ENCODE assay signal across 22 cellular contexts in genomic region chr15:59797756-59798604, GRCh38.
A peak's percentile ranks its signal among the peaks of the same experiment; 100 is the strongest.
DNase-seq lines count a peak whose midpoint lies in the region; ATAC-seq and TF ChIP-seq lines count a peak whose summit lies in the region.
"Had no signal": no experiment of that assay in that cellular context is flagged by ENCODE, and none has a peak within 500 bp of the region (broad histone marks: within the 10 kb centered on the region; RNA-seq: fewer than 3 reads in every experiment).

No MANE protein-coding gene starts in this region.

- H3K9me2 ChIP-seq in MM.1S (replicated peaks; ENCODE audit: insufficient read depth, low read length), result no peaks in the 10 kb centered on the region
- no peaks in the 10 kb centered on the region for H3K9me2 ChIP-seq in PC-9 (ENCODE audit: insufficient read depth)

- H3K4me3 Mint-ChIP-seq in activated naive CD8-positive, alpha-beta T cell treated with anti-CD3 and anti-CD28 coated beads, Interleukin-2, amount 10 ng/mL, durations not matched to agents 7 days and 5 days, result peak overlapping the region; percentile 83
- H3K4me3 Mint-ChIP-seq: naive B cell had no signal

- no peak overlapping the region for H3K9ac ChIP-seq in MM.1S (ENCODE audit: low read length)

- peaks cover 4% of the 10 kb centered on the region for H3K27me3 Mint-ChIP-seq in activated naive CD8-positive, alpha-beta T cell treated with anti-CD3 and anti-CD28 coated beads, Interleukin-2, amount 10 ng/mL, durations not matched to agents 7 days and 5 days

- H3K4me1 Mint-ChIP-seq in activated naive CD8-positive, alpha-beta T cell treated with anti-CD3 and anti-CD28 coated beads, Interleukin-2, amount 10 ng/mL, durations not matched to agents 7 days and 5 days, result peaks cover 52% of the 10 kb centered on the region
- H3K4me1 Mint-ChIP-seq: naive B cell had no signal

- no peaks in the 10 kb centered on the region for H3K4me1 ChIP-seq in MM.1S (ENCODE audit: low read length)
- no peaks in the 10 kb centered on the region for H3K4me1 ChIP-seq in PC-9 (replicated peaks; ENCODE audit: insufficient read depth)
- H3K4me1 ChIP-seq: testis had no signal

- H3K36me3 Mint-ChIP-seq in activated naive CD8-positive, alpha-beta T cell treated with anti-CD3 and anti-CD28 coated beads, Interleukin-2, amount 10 ng/mL, durations not matched to agents 7 days and 5 days, result peaks cover 6% of the 10 kb centered on the region
- H3K36me3 Mint-ChIP-seq: naive B cell had no signal

- no peak overlapping the region for H3K4me3 ChIP-seq in MM.1S (ENCODE audit: low read length)
- no peak overlapping the region for H3K4me3 ChIP-seq in PC-9
- H3K4me3 ChIP-seq: skin epidermis, testis had no signal

- POLR2A ChIA-PET in activated naive CD8-positive, alpha-beta T cell treated with anti-CD3 and anti-CD28 coated beads, Interleukin-2, amount 10 ng/mL, durations not matched to agents 7 days and 5 days (lab: Charles Lee), result interaction anchor here (0.6 to 1.1 kb wide), 2 partner anchors 12 to 13 kb away, joined by 3 read pairs; no protein-coding TSS in a partner anchor
- POLR2A ChIA-PET in PC-9 (lab: Charles Lee; ENCODE audit: unreplicated experiment), result no interaction called here

- intact Hi-C loops in PC-9 (cut with micrococcal nuclease; ENCODE audit: unreplicated experiment), result no loop called here

- H3K79me2 ChIP-seq in MM.1S (ENCODE audit: low read length), result no peaks in the 10 kb centered on the region
- H3K79me2 ChIP-seq in PC-9 (ENCODE audit: low read depth), result no peaks in the 10 kb centered on the region

- H3K9me3 Mint-ChIP-seq in activated naive CD8-positive, alpha-beta T cell treated with anti-CD3 and anti-CD28 coated beads, Interleukin-2, amount 10 ng/mL, durations not matched to agents 7 days and 5 days, result no peaks in the 10 kb centered on the region
- H3K9me3 Mint-ChIP-seq: naive B cell had no signal

- no TSS peak for BruUV-seq in PC-9 (replicated peaks; lab: Mats Ljungman, UMichigan)

- ATAC-seq in activated naive CD8-positive, alpha-beta T cell treated with anti-CD3 and anti-CD28 coated beads, Interleukin-2, amount 10 ng/mL, durations not matched to agents 7 days and 5 days (ENCODE audit: low read depth), result peak; percentile 60
- ATAC-seq in GM18858 (IDR thresholded peaks at IDR 0.05; ENCODE audit: unreplicated experiment), result no peak
- ATAC-seq: HCT116 had no signal

- H3K27me3 ChIP-seq in MM.1S (replicated peaks; ENCODE audit: insufficient read depth, low read length) (no peaks in the 10 kb centered on the region), PC-9 (ENCODE audit: insufficient read depth, low read depth) (no peaks in the 10 kb centered on the region)
- H3K27me3 ChIP-seq: testis had no signal

- H3K27ac Mint-ChIP-seq in activated naive CD8-positive, alpha-beta T cell treated with anti-CD3 and anti-CD28 coated beads, Interleukin-2, amount 10 ng/mL, durations not matched to agents 7 days and 5 days, result peak overlapping the region; percentile 85
- H3K27ac Mint-ChIP-seq: progenitor cell of endocrine pancreas had no signal

- peak overlapping the region; percentile 42; the same call in 1 of the 2 replicates for H3K4me2 ChIP-seq in MM.1S (ENCODE audit: low read depth, low read length)
- H3K4me2 ChIP-seq in PC-9, result no peak overlapping the region

- peak; percentile 9 for DNase-seq in stimulated activated CD4-positive, alpha-beta T cell treated with anti-CD3 and anti-CD28 coated beads, Interleukin-15, amount 100 ng/mL, for 24 hours
- no peak for DNase-seq in stimulated activated CD4-positive, alpha-beta T cell treated with anti-CD3 and anti-CD28 coated beads, Interleukin-1b, Interleukin-23, amount 100 ng/mL, for 48 hours
- DNase-seq in MM.1S (no peak), Ammon's horn (ENCODE audit: low spot score) (no peak), A172 (ENCODE audit: low spot score) (no peak), PC-9 (no peak)
- no peak for DNase-seq in activated naive CD8-positive, alpha-beta T cell treated with anti-CD3 and anti-CD28 coated beads, Interleukin-2, amount 10 ng/mL, durations not matched to agents 7 days and 5 days
- DNase-seq: activated CD8-positive, alpha-beta memory T cell treated with anti-CD3 and anti-CD28 coated beads, Interleukin-2, amount 50 U/mL, for 48 hours; amygdala; cerebellar nuclear complex; islet precursor cell; naive B cell; NCI-H187 treated with DMSO at 0.1 percent for 48 hours; Right ventricle myocardium superior; stimulated activated CD4-positive, alpha-beta T cell treated with anti-CD3 and anti-CD28 coated beads, Interleukin-4, amount 100 ng/mL, for 4 hours; stimulated activated CD8-positive, alpha-beta memory T cell treated with anti-CD3 and anti-CD28 coated beads, Interleukin-4, amount 100 ng/mL, for 48 hours; testis; WERI-Rb-1 had no signal

- H3F3A ChIP-seq in MM.1S (ENCODE audit: insufficient read depth, low read length) (no peaks in the 10 kb centered on the region), PC-9 (ENCODE audit: insufficient read depth, low read depth) (no peaks in the 10 kb centered on the region)

- H3K27ac ChIP-seq in MM.1S (ENCODE audit: low read length), result no peak overlapping the region
- H3K27ac ChIP-seq in PC-9, result no peak overlapping the region
- H3K27ac ChIP-seq: testis, WERI-Rb-1 had no signal

- TF ChIP-seq CTCF in MM.1S (IDR thresholded peaks at IDR 0.05; ENCODE audit: low read length) (no peak), PC-9 (conservative IDR thresholded peaks at IDR 0.05) (no peak)

- CTCF ChIA-PET in PC-9 (lab: Charles Lee), result no interaction called here

- H4K20me1 ChIP-seq in MM.1S (ENCODE audit: insufficient read depth, low read length) (no peaks in the 10 kb centered on the region), PC-9 (ENCODE audit: insufficient read depth) (no peaks in the 10 kb centered on the region)

- H2AFZ ChIP-seq in MM.1S (ENCODE audit: low read length) (peak overlapping the region; percentile 41; the same call in 1 of the 2 replicates), PC-9 (no peak overlapping the region)

- H3K36me3 ChIP-seq in MM.1S (replicated peaks; ENCODE audit: insufficient read depth, low read length), result no peaks in the 10 kb centered on the region
- no peaks in the 10 kb centered on the region for H3K36me3 ChIP-seq in PC-9 (ENCODE audit: low read depth)
- H3K36me3 ChIP-seq: WERI-Rb-1 had no signal

- H3K9me3 ChIP-seq in MM.1S (replicated peaks; ENCODE audit: insufficient read depth, low read length), result no peaks in the 10 kb centered on the region
- H3K9me3 ChIP-seq in PC-9 (ENCODE audit: insufficient read depth, low read depth), result no peaks in the 10 kb centered on the region
- H3K9me3 ChIP-seq: testis had no signal
